25 cellular contexts compared by ENCODE assay signal in the genomic region with DNA sequence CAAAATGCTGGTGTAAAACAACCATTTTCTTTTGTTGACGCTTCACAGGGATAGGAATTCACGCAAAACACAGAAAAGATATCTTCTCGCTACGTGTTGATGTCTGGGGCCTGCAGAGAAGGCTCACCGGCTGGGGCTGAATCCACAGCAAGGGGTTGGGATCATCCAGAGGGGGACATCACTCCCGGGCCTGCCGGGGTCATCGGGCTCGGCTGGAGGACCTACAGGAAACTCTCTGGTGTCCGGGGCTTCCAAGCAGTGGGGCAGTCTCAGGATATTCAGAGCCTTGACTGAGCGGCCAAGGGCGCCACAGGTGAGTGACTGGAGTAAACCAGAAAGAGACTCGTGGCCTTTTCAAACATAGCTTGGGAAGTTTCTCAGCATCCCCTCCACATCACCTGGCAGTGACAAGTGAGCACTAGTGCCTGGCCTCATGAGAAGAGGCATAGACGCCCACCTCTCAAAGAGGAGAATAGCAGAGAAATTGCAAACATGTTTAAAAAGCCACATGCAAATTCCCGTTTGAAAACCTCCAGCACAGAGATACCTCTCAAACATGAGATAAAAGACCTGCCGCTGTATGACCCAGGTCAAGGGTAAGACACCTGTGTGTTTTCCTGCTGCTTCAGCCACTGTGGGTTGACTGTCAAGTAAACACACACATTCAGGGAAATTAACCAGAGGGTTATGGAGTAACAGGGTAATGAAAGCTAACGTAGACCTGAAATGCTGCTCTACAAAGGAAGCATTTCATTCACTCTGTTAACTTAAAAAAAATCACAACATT.
"Had no signal": no experiment of that assay in that cellular context is flagged by ENCODE, and none has a peak within 500 bp of the region (broad histone marks: within the 10 kb centered on the region; RNA-seq: fewer than 3 reads in every experiment).

No MANE protein-coding gene starts in this region.

- H3K27ac ChIP-seq: breast epithelium had no signal

- FAIRE-seq: K562, RCC 7860 had no signal

- H3K4me3 Mint-ChIP-seq: activated CD8-positive, alpha-beta memory T cell treated with anti-CD3 and anti-CD28 coated beads, Interleukin-2, amount 10 ng/mL, durations not matched to agents 7 days and 5 days; activated naive CD4-positive, alpha-beta T cell treated with anti-CD3 and anti-CD28 coated beads, Interleukin-2, amount 50 U/mL, for 24 hours; activated T-cell treated with anti-CD3 and anti-CD28 coated beads, Interleukin-2, amount 50 U/mL, for 24 hours; activated T-helper 1 cell treated with anti-CD3 and anti-CD28 coated beads, Interleukin-12 subunit alpha, Interleukin-12 subunit beta, Interleukin-2, Interleukin-4 antibody, amounts not matched to agents 30 ng/mL and 10 ng/mL and 1 ng/mL, durations not matched to agents 14 hours and 24 hours and 36 hours; T-helper 17 cell; WTC11 had no signal

- H3K4me1 Mint-ChIP-seq: activated CD8-positive, alpha-beta memory T cell treated with anti-CD3 and anti-CD28 coated beads, Interleukin-2, amount 10 ng/mL, durations not matched to agents 7 days and 5 days; activated naive CD4-positive, alpha-beta T cell treated with anti-CD3 and anti-CD28 coated beads, Interleukin-2, amount 50 U/mL, for 24 hours; T-helper 17 cell had no signal

- H3K4me1 ChIP-seq: breast epithelium had no signal

- H3K4me3 ChIP-seq: breast epithelium, K562 had no signal

- H3K36me3 ChIP-seq: breast epithelium had no signal

- H3K9me3 ChIP-seq: breast epithelium had no signal

- DNase-seq: activated CD4-positive, alpha-beta T cell treated with anti-CD3 and anti-CD28 coated beads for 48 hours; activated CD4-positive, alpha-beta T cell treated with anti-CD3 and anti-CD28 coated beads, Interleukin-2, amount 50 U/mL, for 48 hours; activated CD4-positive, CD25-positive, alpha-beta regulatory T cell treated with anti-CD3 and anti-CD28 coated beads, Interleukin-2, amount 50 U/mL, for 72 hours; activated CD8-positive, alpha-beta memory T cell treated with anti-CD3 and anti-CD28 coated beads, Interleukin-2, amount 10 ng/mL, durations not matched to agents 7 days and 5 days; activated effector memory CD4-positive, alpha-beta T cell treated with Interleukin-2 at 50 U/mL for 16 hours; activated naive CD4-positive, alpha-beta T cell; activated T-cell treated with anti-CD3 and anti-CD28 coated beads, Interleukin-2, amount 50 U/mL, for 24 hours; aorta; Karpas-422; NCI-H146; NCI-H187 treated with DMSO at 0.1 percent for 48 hours; NCI-H2171; NCI-H2227 treated with DMSO at 0.1 percent for 48 hours; NCI-H524; NK-92 treated with Interleukin-12 subunit alpha and Interleukin-12 subunit beta, amount 100 ng/mL, for 24 hours; PC-3; SHP77 treated with DMSO at 0.1 percent for 48 hours; T-helper 17 cell; T-helper 9 cell had no signal

- ATAC-seq: activated CD8-positive, alpha-beta memory T cell treated with anti-CD3 and anti-CD28 coated beads, Interleukin-2, amount 10 ng/mL, durations not matched to agents 7 days and 5 days; K562; PC-3; T-helper 17 cell; WTC11 had no signal

- H3K36me3 Mint-ChIP-seq: activated CD8-positive, alpha-beta memory T cell treated with anti-CD3 and anti-CD28 coated beads, Interleukin-2, amount 10 ng/mL, durations not matched to agents 7 days and 5 days; activated naive CD4-positive, alpha-beta T cell treated with anti-CD3 and anti-CD28 coated beads, Interleukin-2, amount 50 U/mL, for 24 hours; WTC11 had no signal

- H3K9me3 Mint-ChIP-seq: activated naive CD4-positive, alpha-beta T cell treated with anti-CD3 and anti-CD28 coated beads, Interleukin-2, amount 50 U/mL, for 24 hours; activated T-cell treated with anti-CD3 and anti-CD28 coated beads, Interleukin-2, amount 50 U/mL, for 24 hours; activated T-helper 1 cell treated with anti-CD3 and anti-CD28 coated beads, Interleukin-12 subunit alpha, Interleukin-12 subunit beta, Interleukin-2, Interleukin-4 antibody, amounts not matched to agents 30 ng/mL and 10 ng/mL and 1 ng/mL, durations not matched to agents 14 hours and 24 hours and 36 hours; WTC11 had no signal

- H3K27ac Mint-ChIP-seq: activated CD8-positive, alpha-beta memory T cell treated with anti-CD3 and anti-CD28 coated beads, Interleukin-2, amount 10 ng/mL, durations not matched to agents 7 days and 5 days; activated naive CD4-positive, alpha-beta T cell treated with anti-CD3 and anti-CD28 coated beads, Interleukin-2, amount 50 U/mL, for 24 hours; activated T-cell treated with anti-CD3 and anti-CD28 coated beads, Interleukin-2, amount 50 U/mL, for 24 hours; activated T-helper 1 cell treated with anti-CD3 and anti-CD28 coated beads, Interleukin-12 subunit alpha, Interleukin-12 subunit beta, Interleukin-2, Interleukin-4 antibody, amounts not matched to agents 30 ng/mL and 10 ng/mL and 1 ng/mL, durations not matched to agents 14 hours and 24 hours and 36 hours; T-helper 17 cell; WTC11 had no signal

- H3K27me3 Mint-ChIP-seq: activated naive CD4-positive, alpha-beta T cell treated with anti-CD3 and anti-CD28 coated beads, Interleukin-2, amount 50 U/mL, for 24 hours; activated T-cell treated with anti-CD3 and anti-CD28 coated beads, Interleukin-2, amount 50 U/mL, for 24 hours had no signal
